Comparison of ENCODE assay signal across 1 cellular context in the genomic region with DNA sequence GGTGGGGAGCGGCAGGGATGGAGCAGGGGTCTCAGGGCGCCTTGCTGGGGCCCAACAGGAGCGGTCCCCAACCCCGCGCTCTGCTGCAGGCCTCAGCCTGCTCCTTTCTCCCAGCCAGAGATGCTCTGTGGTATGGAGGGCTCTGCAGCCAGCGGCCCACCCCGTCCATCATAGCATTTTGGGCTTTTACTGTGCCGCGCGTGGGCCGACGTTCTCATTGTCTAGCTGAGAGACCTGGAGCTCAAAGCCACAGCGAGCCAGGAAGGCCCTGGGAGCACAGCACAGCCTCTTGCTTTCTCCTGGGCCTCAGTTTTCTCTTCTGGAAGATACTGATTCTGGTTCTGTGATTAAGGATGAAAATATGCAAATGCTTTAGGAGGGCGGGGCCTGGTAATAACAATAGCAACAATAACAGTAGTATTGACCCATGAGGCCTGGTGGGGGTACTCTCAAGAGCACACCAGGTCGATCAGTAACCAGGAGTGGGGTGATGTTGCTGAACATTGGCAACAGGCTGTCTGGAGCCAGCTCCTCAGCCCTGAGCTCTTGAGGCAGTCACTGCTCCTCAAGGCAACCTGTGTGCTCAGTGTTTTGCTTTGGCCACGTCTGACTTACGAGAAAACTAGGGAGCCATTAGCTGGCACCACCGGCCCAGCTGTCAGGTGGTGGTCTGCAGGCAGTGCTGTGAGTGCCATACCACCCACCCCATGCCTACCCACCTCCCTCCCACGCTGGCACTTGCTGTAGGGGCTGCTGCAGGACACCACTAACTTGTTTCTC.
TF ChIP-seq lines count a peak whose summit lies in the region.

No MANE protein-coding gene starts in this region.

TF ChIP-seq in HepG2, 621 proteins besides CTCF, POLR2A, EP300 and RAD21:
- no peak for TF ChIP-seq HMGA1 (CRISPR knock-in tag; conservative IDR thresholded peaks at IDR 0.05)
- TF ChIP-seq ZSCAN20 (CRISPR knock-in tag; IDR thresholded peaks at IDR 0.05; ENCODE audit: borderline replicate concordance): no peak
- TF ChIP-seq ELF4 (CRISPR knock-in tag; IDR thresholded peaks at IDR 0.05; ENCODE audit: borderline replicate concordance): no peak
- TF ChIP-seq, protein P1, sequence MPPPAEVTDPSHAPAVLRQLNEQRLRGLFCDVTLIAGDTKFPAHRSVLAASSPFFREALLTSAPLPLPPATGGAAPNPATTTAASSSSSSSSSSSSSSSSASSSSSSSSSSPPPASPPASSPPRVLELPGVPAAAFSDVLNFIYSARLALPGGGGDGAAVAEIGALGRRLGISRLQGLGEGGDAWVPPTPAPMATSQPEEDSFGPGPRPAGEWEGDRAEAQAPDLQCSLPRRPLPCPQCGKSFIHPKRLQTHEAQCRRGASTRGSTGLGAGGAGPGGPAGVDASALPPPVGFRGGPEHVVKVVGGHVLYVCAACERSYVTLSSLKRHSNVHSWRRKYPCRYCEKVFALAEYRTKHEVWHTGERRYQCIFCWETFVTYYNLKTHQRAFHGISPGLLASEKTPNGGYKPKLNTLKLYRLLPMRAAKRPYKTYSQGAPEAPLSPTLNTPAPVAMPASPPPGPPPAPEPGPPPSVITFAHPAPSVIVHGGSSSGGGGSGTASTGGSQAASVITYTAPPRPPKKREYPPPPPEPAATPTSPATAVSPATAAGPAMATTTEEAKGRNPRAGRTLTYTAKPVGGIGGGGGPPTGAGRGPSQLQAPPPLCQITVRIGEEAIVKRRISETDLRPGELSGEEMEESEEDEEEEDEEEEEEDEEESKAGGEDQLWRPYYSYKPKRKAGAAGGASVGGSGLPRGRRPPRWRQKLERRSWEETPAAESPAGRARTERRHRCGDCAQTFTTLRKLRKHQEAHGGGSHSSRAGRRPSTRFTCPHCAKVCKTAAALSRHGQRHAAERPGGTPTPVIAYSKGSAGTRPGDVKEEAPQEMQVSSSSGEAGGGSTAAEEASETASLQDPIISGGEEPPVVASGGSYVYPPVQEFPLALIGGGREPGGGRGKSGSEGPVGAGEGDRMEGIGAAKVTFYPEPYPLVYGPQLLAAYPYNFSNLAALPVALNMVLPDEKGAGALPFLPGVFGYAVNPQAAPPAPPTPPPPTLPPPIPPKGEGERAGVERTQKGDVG (CRISPR knock-in tag; IDR thresholded peaks at IDR 0.05; ENCODE audit: borderline replicate concordance): 0 out of 2 replicates have a peak, but pooled peaks have one; percentile 27
- 0 out of 2 replicates have a peak, but pooled peaks have one; percentile 7 for TF ChIP-seq MED13 (CRISPR knock-in tag; IDR thresholded peaks at IDR 0.05)
- TF ChIP-seq, protein P2, sequence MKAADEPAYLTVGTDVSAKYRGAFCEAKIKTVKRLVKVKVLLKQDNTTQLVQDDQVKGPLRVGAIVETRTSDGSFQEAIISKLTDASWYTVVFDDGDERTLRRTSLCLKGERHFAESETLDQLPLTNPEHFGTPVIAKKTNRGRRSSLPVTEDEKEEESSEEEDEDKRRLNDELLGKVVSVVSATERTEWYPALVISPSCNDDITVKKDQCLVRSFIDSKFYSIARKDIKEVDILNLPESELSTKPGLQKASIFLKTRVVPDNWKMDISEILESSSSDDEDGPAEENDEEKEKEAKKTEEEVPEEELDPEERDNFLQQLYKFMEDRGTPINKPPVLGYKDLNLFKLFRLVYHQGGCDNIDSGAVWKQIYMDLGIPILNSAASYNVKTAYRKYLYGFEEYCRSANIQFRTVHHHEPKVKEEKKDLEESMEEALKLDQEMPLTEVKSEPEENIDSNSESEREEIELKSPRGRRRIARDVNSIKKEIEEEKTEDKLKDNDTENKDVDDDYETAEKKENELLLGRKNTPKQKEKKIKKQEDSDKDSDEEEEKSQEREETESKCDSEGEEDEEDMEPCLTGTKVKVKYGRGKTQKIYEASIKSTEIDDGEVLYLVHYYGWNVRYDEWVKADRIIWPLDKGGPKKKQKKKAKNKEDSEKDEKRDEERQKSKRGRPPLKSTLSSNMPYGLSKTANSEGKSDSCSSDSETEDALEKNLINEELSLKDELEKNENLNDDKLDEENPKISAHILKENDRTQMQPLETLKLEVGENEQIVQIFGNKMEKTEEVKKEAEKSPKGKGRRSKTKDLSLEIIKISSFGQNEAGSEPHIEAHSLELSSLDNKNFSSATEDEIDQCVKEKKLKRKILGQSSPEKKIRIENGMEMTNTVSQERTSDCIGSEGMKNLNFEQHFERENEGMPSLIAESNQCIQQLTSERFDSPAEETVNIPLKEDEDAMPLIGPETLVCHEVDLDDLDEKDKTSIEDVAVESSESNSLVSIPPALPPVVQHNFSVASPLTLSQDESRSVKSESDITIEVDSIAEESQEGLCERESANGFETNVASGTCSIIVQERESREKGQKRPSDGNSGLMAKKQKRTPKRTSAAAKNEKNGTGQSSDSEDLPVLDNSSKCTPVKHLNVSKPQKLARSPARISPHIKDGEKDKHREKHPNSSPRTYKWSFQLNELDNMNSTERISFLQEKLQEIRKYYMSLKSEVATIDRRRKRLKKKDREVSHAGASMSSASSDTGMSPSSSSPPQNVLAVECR (CRISPR knock-in tag; IDR thresholded peaks at IDR 0.05; ENCODE audit: borderline replicate concordance): no peak
- TF ChIP-seq, protein P3, sequence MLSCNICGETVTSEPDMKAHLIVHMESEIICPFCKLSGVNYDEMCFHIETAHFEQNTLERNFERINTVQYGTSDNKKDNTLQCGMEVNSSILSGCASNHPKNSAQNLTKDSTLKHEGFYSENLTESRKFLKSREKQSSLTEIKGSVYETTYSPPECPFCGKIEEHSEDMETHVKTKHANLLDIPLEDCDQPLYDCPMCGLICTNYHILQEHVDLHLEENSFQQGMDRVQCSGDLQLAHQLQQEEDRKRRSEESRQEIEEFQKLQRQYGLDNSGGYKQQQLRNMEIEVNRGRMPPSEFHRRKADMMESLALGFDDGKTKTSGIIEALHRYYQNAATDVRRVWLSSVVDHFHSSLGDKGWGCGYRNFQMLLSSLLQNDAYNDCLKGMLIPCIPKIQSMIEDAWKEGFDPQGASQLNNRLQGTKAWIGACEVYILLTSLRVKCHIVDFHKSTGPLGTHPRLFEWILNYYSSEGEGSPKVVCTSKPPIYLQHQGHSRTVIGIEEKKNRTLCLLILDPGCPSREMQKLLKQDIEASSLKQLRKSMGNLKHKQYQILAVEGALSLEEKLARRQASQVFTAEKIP (CRISPR knock-in tag; IDR thresholded peaks at IDR 0.05; ENCODE audit: borderline replicate concordance): no peak
- TF ChIP-seq CBX2 (IDR thresholded peaks at IDR 0.05; ENCODE audit: low read depth, low read length): no peak
- TF ChIP-seq CBX2 (CRISPR knock-in tag; IDR thresholded peaks at IDR 0.05; ENCODE audit: low read depth): no peak
- TF ChIP-seq ZNF747 (CRISPR knock-in tag; IDR thresholded peaks at IDR 0.05; ENCODE audit: borderline replicate concordance): no peak
- TF ChIP-seq, protein P4, sequence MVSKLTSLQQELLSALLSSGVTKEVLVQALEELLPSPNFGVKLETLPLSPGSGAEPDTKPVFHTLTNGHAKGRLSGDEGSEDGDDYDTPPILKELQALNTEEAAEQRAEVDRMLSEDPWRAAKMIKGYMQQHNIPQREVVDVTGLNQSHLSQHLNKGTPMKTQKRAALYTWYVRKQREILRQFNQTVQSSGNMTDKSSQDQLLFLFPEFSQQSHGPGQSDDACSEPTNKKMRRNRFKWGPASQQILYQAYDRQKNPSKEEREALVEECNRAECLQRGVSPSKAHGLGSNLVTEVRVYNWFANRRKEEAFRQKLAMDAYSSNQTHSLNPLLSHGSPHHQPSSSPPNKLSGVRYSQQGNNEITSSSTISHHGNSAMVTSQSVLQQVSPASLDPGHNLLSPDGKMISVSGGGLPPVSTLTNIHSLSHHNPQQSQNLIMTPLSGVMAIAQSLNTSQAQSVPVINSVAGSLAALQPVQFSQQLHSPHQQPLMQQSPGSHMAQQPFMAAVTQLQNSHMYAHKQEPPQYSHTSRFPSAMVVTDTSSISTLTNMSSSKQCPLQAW (CRISPR knock-in tag; IDR thresholded peaks at IDR 0.05): 0 out of 2 replicates have a peak, but pooled peaks have one; percentile 0
- 0 out of 2 replicates have a peak, but pooled peaks have one; percentile 1 for TF ChIP-seq CCDC6 (CRISPR knock-in tag; IDR thresholded peaks at IDR 0.05)
- TF ChIP-seq ZNF768 (CRISPR knock-in tag; IDR thresholded peaks at IDR 0.05): peak; percentile 1; the same call in 1 of the 2 replicates
- no peak for TF ChIP-seq GZF1 (CRISPR knock-in tag; IDR thresholded peaks at IDR 0.05)
TF ChIP-seq in HepG2: peak in this region for 5.
